In genomic region chr1:215031392-215031791, GRCh38 we compare ENCODE assay signal across 3 cellular contexts.
TF ChIP-seq lines count a peak whose summit lies in the region.

No MANE protein-coding gene starts in this region.

TF ChIP-seq in HepG2, 621 proteins besides CTCF, POLR2A, EP300 and RAD21:
- peak in 1 of 2 experiments; percentile 73; a peak in 3 of 4 replicates for TF ChIP-seq MAFK (conservative IDR thresholded peaks at IDR 0.05 in 1 of 2, IDR thresholded peaks at IDR 0.05 in 1 of 2; ENCODE audit: low read length in 2 of 2)
- no peak for TF ChIP-seq ZNF567 (CRISPR knock-in tag; IDR thresholded peaks at IDR 0.05; ENCODE audit: borderline replicate concordance)
- TF ChIP-seq RCOR2 (CRISPR knock-in tag; IDR thresholded peaks at IDR 0.05) = no peak
- peak; percentile 58; the same call in 1 of the 2 replicates for TF ChIP-seq MAFF (IDR thresholded peaks at IDR 0.05; ENCODE audit: low read depth, low read length)
- no peak for TF ChIP-seq MEIS2 (CRISPR knock-in tag; IDR thresholded peaks at IDR 0.05)

TF ChIP-seq in IMR-90, 13 proteins besides CTCF, POLR2A, EP300 and RAD21:
- TF ChIP-seq NFE2L2 (IDR thresholded peaks at IDR 0.05; ENCODE audit: low read depth, low read length) (no peak), MAFK (IDR thresholded peaks at IDR 0.05; ENCODE audit: low read depth, low read length) (peak; percentile 79)

TF ChIP-seq in K562, 482 proteins besides CTCF, POLR2A, EP300 and RAD21:
- TF ChIP-seq CREM (IDR thresholded peaks at IDR 0.05; ENCODE audit: low read depth) (no peak), GTF2B (IDR thresholded peaks at IDR 0.05; ENCODE audit: extremely low read depth, insufficient read length) (no peak), MAFF (IDR thresholded peaks at IDR 0.05; ENCODE audit: low read length) (0 out of 2 replicates have a peak, but pooled peaks have one; percentile 7), ZNF316 (IDR thresholded peaks at IDR 0.05) (peak; percentile 54), RUNX1 (IDR thresholded peaks at IDR 0.05; ENCODE audit: low read depth) (no peak), BRF1 (IDR thresholded peaks at IDR 0.05; ENCODE audit: borderline replicate concordance, extremely low read depth, insufficient read length) (no peak)
